ENCODE assay signal across 1 cellular context in the genomic region with DNA sequence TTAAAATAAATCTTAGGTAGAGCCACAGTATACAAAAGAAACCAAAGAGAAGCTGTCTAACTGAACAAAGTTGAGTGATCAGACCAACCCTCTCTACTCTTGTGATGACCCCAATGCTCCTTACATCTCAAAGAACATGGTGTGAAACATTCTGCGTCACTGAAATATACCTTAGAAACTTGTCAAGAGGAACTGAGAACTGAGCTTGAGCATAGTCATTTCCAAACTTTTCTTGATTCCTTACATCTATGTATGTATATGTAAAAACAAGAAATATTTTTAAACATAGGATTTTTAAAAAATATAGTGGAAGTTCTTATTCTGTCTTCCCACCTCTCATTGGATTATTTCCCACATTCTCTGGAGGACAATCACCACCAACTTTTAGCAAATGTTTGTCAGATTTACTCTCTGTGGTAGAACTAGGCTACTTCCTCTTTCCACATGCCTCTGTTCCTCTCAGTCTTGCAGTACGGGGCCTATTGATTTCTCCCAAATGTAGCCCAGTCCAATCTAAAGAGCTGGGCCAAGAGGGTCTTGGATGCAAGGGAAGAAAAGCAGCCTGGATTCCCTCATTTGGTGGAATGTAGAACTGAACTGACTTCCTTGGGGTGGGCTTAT.
TF ChIP-seq lines count a peak whose summit lies in the region.

No MANE protein-coding gene starts in this region.

TF ChIP-seq in GM12878, 131 proteins besides CTCF, POLR2A, EP300 and RAD21 (continued from another document and continues in another):
- peak; percentile 33 for TF ChIP-seq MEF2B (IDR thresholded peaks at IDR 0.05; ENCODE audit: partially characterized antibody, poor library complexity, severe bottlenecking)
- TF ChIP-seq CBX5 (IDR thresholded peaks at IDR 0.05; ENCODE audit: low read depth): 0 out of 2 replicates have a peak, but pooled peaks have one; percentile 19
- peak; percentile 85; the same call in 1 of the 2 replicates for TF ChIP-seq IRF4 (IDR thresholded peaks at IDR 0.05; ENCODE audit: low read depth, low read length)
- TF ChIP-seq, protein P1, sequence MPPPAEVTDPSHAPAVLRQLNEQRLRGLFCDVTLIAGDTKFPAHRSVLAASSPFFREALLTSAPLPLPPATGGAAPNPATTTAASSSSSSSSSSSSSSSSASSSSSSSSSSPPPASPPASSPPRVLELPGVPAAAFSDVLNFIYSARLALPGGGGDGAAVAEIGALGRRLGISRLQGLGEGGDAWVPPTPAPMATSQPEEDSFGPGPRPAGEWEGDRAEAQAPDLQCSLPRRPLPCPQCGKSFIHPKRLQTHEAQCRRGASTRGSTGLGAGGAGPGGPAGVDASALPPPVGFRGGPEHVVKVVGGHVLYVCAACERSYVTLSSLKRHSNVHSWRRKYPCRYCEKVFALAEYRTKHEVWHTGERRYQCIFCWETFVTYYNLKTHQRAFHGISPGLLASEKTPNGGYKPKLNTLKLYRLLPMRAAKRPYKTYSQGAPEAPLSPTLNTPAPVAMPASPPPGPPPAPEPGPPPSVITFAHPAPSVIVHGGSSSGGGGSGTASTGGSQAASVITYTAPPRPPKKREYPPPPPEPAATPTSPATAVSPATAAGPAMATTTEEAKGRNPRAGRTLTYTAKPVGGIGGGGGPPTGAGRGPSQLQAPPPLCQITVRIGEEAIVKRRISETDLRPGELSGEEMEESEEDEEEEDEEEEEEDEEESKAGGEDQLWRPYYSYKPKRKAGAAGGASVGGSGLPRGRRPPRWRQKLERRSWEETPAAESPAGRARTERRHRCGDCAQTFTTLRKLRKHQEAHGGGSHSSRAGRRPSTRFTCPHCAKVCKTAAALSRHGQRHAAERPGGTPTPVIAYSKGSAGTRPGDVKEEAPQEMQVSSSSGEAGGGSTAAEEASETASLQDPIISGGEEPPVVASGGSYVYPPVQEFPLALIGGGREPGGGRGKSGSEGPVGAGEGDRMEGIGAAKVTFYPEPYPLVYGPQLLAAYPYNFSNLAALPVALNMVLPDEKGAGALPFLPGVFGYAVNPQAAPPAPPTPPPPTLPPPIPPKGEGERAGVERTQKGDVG (CRISPR knock-in tag; IDR thresholded peaks at IDR 0.05): no peak
- TF ChIP-seq LARP7 (IDR thresholded peaks at IDR 0.05): no peak
- no peak for TF ChIP-seq PML (IDR thresholded peaks at IDR 0.05; ENCODE audit: low read length)
- peak; percentile 67 for TF ChIP-seq NR2F1 (conservative IDR thresholded peaks at IDR 0.05)
- TF ChIP-seq GATAD2B (conservative IDR thresholded peaks at IDR 0.05; ENCODE audit: low read depth): peak; percentile 50
- TF ChIP-seq STAT1 (conservative IDR thresholded peaks at IDR 0.05): no peak
- peak; percentile 41; the same call in 1 of the 2 replicates for TF ChIP-seq FOXM1 (IDR thresholded peaks at IDR 0.05; ENCODE audit: low read depth, low read length)
- TF ChIP-seq KAT2A (conservative IDR thresholded peaks at IDR 0.05; ENCODE audit: control insufficient read depth, low read depth, low read length): no peak
- TF ChIP-seq CREM (IDR thresholded peaks at IDR 0.05; ENCODE audit: low read depth): peak; percentile 60; the same call in 1 of the 2 replicates
- TF ChIP-seq MEF2A (IDR thresholded peaks at IDR 0.05; ENCODE audit: insufficient read depth, low read depth, low read length): no peak
- TF ChIP-seq WRNIP1 (IDR thresholded peaks at IDR 0.05; ENCODE audit: borderline replicate concordance, low read depth, low read length): no peak
- peak; percentile 92 for TF ChIP-seq SPI1 (IDR thresholded peaks at IDR 0.05; ENCODE audit: borderline replicate concordance, insufficient read depth, low read depth, low read length)
- 0 out of 2 replicates have a peak, but pooled peaks have one; percentile 51 for TF ChIP-seq JUND (IDR thresholded peaks at IDR 0.05; ENCODE audit: low read depth, low read length)
- TF ChIP-seq, protein P2, sequence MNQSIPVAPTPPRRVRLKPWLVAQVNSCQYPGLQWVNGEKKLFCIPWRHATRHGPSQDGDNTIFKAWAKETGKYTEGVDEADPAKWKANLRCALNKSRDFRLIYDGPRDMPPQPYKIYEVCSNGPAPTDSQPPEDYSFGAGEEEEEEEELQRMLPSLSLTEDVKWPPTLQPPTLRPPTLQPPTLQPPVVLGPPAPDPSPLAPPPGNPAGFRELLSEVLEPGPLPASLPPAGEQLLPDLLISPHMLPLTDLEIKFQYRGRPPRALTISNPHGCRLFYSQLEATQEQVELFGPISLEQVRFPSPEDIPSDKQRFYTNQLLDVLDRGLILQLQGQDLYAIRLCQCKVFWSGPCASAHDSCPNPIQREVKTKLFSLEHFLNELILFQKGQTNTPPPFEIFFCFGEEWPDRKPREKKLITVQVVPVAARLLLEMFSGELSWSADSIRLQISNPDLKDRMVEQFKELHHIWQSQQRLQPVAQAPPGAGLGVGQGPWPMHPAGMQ (IDR thresholded peaks at IDR 0.05; ENCODE audit: borderline replicate concordance): no peak
- peak; percentile 64 for TF ChIP-seq ATF2 (IDR thresholded peaks at IDR 0.05; ENCODE audit: low read length)
- peak; percentile 77 for TF ChIP-seq SKIL (IDR thresholded peaks at IDR 0.05; ENCODE audit: low read depth, poor library complexity, severe bottlenecking)
- 0 out of 2 replicates have a peak, but pooled peaks have one; percentile 28 for TF ChIP-seq NBN (IDR thresholded peaks at IDR 0.05)
- TF ChIP-seq PAX5 (IDR thresholded peaks at IDR 0.05; ENCODE audit: borderline replicate concordance, low read depth, low read length): 0 out of 2 replicates have a peak, but pooled peaks have one; percentile 10
- TF ChIP-seq ETV6 (conservative IDR thresholded peaks at IDR 0.05 in 1 of 2, IDR thresholded peaks at IDR 0.05 in 1 of 2; ENCODE audit: borderline replicate concordance in 1 of 2, low read depth in 1 of 2): no peak; a peak in 1 of 4 replicates
- TF ChIP-seq ZBTB40 (IDR thresholded peaks at IDR 0.05; ENCODE audit: borderline replicate concordance): no peak
- TF ChIP-seq, protein P3, sequence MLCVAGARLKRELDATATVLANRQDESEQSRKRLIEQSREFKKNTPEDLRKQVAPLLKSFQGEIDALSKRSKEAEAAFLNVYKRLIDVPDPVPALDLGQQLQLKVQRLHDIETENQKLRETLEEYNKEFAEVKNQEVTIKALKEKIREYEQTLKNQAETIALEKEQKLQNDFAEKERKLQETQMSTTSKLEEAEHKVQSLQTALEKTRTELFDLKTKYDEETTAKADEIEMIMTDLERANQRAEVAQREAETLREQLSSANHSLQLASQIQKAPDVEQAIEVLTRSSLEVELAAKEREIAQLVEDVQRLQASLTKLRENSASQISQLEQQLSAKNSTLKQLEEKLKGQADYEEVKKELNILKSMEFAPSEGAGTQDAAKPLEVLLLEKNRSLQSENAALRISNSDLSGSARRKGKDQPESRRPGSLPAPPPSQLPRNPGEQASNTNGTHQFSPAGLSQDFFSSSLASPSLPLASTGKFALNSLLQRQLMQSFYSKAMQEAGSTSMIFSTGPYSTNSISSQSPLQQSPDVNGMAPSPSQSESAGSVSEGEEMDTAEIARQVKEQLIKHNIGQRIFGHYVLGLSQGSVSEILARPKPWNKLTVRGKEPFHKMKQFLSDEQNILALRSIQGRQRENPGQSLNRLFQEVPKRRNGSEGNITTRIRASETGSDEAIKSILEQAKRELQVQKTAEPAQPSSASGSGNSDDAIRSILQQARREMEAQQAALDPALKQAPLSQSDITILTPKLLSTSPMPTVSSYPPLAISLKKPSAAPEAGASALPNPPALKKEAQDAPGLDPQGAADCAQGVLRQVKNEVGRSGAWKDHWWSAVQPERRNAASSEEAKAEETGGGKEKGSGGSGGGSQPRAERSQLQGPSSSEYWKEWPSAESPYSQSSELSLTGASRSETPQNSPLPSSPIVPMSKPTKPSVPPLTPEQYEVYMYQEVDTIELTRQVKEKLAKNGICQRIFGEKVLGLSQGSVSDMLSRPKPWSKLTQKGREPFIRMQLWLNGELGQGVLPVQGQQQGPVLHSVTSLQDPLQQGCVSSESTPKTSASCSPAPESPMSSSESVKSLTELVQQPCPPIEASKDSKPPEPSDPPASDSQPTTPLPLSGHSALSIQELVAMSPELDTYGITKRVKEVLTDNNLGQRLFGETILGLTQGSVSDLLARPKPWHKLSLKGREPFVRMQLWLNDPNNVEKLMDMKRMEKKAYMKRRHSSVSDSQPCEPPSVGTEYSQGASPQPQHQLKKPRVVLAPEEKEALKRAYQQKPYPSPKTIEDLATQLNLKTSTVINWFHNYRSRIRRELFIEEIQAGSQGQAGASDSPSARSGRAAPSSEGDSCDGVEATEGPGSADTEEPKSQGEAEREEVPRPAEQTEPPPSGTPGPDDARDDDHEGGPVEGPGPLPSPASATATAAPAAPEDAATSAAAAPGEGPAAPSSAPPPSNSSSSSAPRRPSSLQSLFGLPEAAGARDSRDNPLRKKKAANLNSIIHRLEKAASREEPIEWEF (IDR thresholded peaks at IDR 0.05; ENCODE audit: insufficient replicate concordance, low read depth, low read length): no peak
- no peak for TF ChIP-seq HDAC2 (IDR thresholded peaks at IDR 0.05)
- no peak for TF ChIP-seq CBX3 (IDR thresholded peaks at IDR 0.05; ENCODE audit: borderline replicate concordance, low read depth)
- 0 out of 2 replicates have a peak, but pooled peaks have one; percentile 2 for TF ChIP-seq RUNX3 (IDR thresholded peaks at IDR 0.05; ENCODE audit: low read length)
- no peak for TF ChIP-seq USF2 (IDR thresholded peaks at IDR 0.05; ENCODE audit: borderline replicate concordance, low read depth, low read length)
- TF ChIP-seq BMI1 (IDR thresholded peaks at IDR 0.05; ENCODE audit: borderline replicate concordance): peak; percentile 81
- no peak for TF ChIP-seq SMAD1 (IDR thresholded peaks at IDR 0.05; ENCODE audit: low read depth, partially characterized antibody)
